ENCODE assay signal across 9 cellular contexts in genomic region chr1:6245869-6246496, GRCh38. TPM values are rescaled to one million over a fixed set of nuclear protein-coding genes. Genes with fewer than 3 reads are reported as not detected.
DNase-seq lines count a peak whose midpoint lies in the region; ATAC-seq lines count a peak whose summit lies in the region.
"Had no signal": no experiment of that assay in that cellular context is flagged by ENCODE, and none has a peak within 500 bp of the region (broad histone marks: within the 10 kb centered on the region; RNA-seq: fewer than 3 reads in every experiment).

No MANE protein-coding gene starts in this region.

- H3K27ac Mint-ChIP-seq in activated T-helper 2 cell treated with anti-CD3 and anti-CD28 coated beads, Interferon-gamma antibody, Interleukin-2, Interleukin-4, amounts not matched to agents 10 μg/mL and 5 μg/mL and 100 μg/mL, durations not matched to agents 14 hours and 24 hours and 36 hours: no peak overlapping the region

- peak; percentile 78 to 80 for DNase-seq in NCI-H524 (lab: John Stamatoyannopoulos, UW)
- DNase-seq in NCI-H524 treated with DMSO at 0.1 percent for 48 hours (lab: John Stamatoyannopoulos, UW): no peak
- peak; percentile 94 for DNase-seq in NCI-H510A (lab: John Stamatoyannopoulos, UW)
- peak; percentile 39 for DNase-seq in activated T-helper 2 cell treated with anti-CD3 and anti-CD28 coated beads, Interferon-gamma antibody, Interleukin-2, Interleukin-4, amounts not matched to agents 10 μg/mL and 5 μg/mL and 100 μg/mL, durations not matched to agents 14 hours and 24 hours and 36 hours (ENCODE audit: low spot score)
- no peak for DNase-seq in COLO829 (ENCODE audit: low spot score)
- DNase-seq in dedifferentiated amniotic fluid mesenchymal stem cell (ENCODE audit: extremely low spot score): no peak

- H3K36me3 ChIP-seq in mesodermal cell (ENCODE audit: control insufficient read depth, insufficient read depth, low read length): no peaks in the 10 kb centered on the region

- H3K4me3 Mint-ChIP-seq in activated T-helper 2 cell treated with anti-CD3 and anti-CD28 coated beads, Interferon-gamma antibody, Interleukin-2, Interleukin-4, amounts not matched to agents 10 μg/mL and 5 μg/mL and 100 μg/mL, durations not matched to agents 14 hours and 24 hours and 36 hours (ENCODE audit: low read depth): peak overlapping the region; percentile 42

- peaks cover 62% of the 10 kb centered on the region for H3K27me3 Mint-ChIP-seq in activated T-helper 2 cell treated with anti-CD3 and anti-CD28 coated beads, Interferon-gamma antibody, Interleukin-2, Interleukin-4, amounts not matched to agents 10 μg/mL and 5 μg/mL and 100 μg/mL, durations not matched to agents 14 hours and 24 hours and 36 hours (ENCODE audit: low read depth)

- peak overlapping the region; percentile 23 for H3K4me3 ChIP-seq in mesodermal cell (ENCODE audit: extremely low read depth, insufficient read depth, low read length, poor library complexity, severe bottlenecking)

- H3K9me3 ChIP-seq in mesodermal cell (ENCODE audit: control insufficient read depth, low read length): no peaks in the 10 kb centered on the region

- ATAC-seq in GM21390 (IDR thresholded peaks at IDR 0.05; ENCODE audit: unreplicated experiment): no peak

- intact Hi-C loops in activated T-helper 2 cell treated with anti-CD3 and anti-CD28 coated beads, Interferon-gamma antibody, Interleukin-2, Interleukin-4, amounts not matched to agents 10 μg/mL and 5 μg/mL and 100 μg/mL, durations not matched to agents 14 hours and 24 hours and 36 hours (cut with micrococcal nuclease): loop anchor here (1.0 to 5.0 kb wide), 4 partner anchors 96 to 193 kb away; partner anchors contain the start of gene ESPN

- 2 to 4% methylated on average over 36 to 46 of the region's 49 CpGs for WGBS in mesodermal cell (ENCODE audit: insufficient coverage in 2 of 2), 2 experiments

- no peaks in the 10 kb centered on the region for H3K36me3 Mint-ChIP-seq in activated T-helper 2 cell treated with anti-CD3 and anti-CD28 coated beads, Interferon-gamma antibody, Interleukin-2, Interleukin-4, amounts not matched to agents 10 μg/mL and 5 μg/mL and 100 μg/mL, durations not matched to agents 14 hours and 24 hours and 36 hours (ENCODE audit: low read depth)
- H3K36me3 Mint-ChIP-seq: memory B cell had no signal

- H3K9me3 Mint-ChIP-seq in activated T-helper 2 cell treated with anti-CD3 and anti-CD28 coated beads, Interferon-gamma antibody, Interleukin-2, Interleukin-4, amounts not matched to agents 10 μg/mL and 5 μg/mL and 100 μg/mL, durations not matched to agents 14 hours and 24 hours and 36 hours: no peaks in the 10 kb centered on the region
- H3K9me3 Mint-ChIP-seq: memory B cell had no signal

- H3K4me1 ChIP-seq in mesodermal cell (ENCODE audit: control insufficient read depth, insufficient read depth, low read length, poor library complexity, severe bottlenecking): no peaks in the 10 kb centered on the region

- no peak overlapping the region for H3K27ac ChIP-seq in mesodermal cell (ENCODE audit: low read depth, low read length, severe bottlenecking)

- peaks cover 7% of the 10 kb centered on the region for H3K4me1 Mint-ChIP-seq in activated T-helper 2 cell treated with anti-CD3 and anti-CD28 coated beads, Interferon-gamma antibody, Interleukin-2, Interleukin-4, amounts not matched to agents 10 μg/mL and 5 μg/mL and 100 μg/mL, durations not matched to agents 14 hours and 24 hours and 36 hours (ENCODE audit: low read depth)

RNA-seq across cellular contexts. Expression of gene HES3, which starts 2.0 kb away (rescaled TPM):
- total RNA-seq in activated T-helper 2 cell treated with anti-CD3 and anti-CD28 coated beads, Interferon-gamma antibody, Interleukin-2, Interleukin-4, amounts not matched to agents 10 μg/mL and 5 μg/mL and 100 μg/mL, durations not matched to agents 14 hours and 24 hours and 36 hours: not detected in 2 replicates
- polyA plus RNA-seq in mesodermal cell (2013, experiment 1 of 2): not detected
- not detected for polyA plus RNA-seq in mesodermal cell (2013, experiment 2 of 2)

RNA-seq across cellular contexts. Expression of gene ICMT, which starts 10.2 kb away (rescaled TPM):
- 60.0 and 62.3 TPM in 2 replicates for total RNA-seq in activated T-helper 2 cell treated with anti-CD3 and anti-CD28 coated beads, Interferon-gamma antibody, Interleukin-2, Interleukin-4, amounts not matched to agents 10 μg/mL and 5 μg/mL and 100 μg/mL, durations not matched to agents 14 hours and 24 hours and 36 hours
- 58.3 TPM for polyA plus RNA-seq in mesodermal cell (2013, experiment 1 of 2)
- 55.5 TPM for polyA plus RNA-seq in mesodermal cell (2013, experiment 2 of 2)

RNA-seq across cellular contexts. Expression of gene GPR153, which starts 14.9 kb away (rescaled TPM):
- total RNA-seq in activated T-helper 2 cell treated with anti-CD3 and anti-CD28 coated beads, Interferon-gamma antibody, Interleukin-2, Interleukin-4, amounts not matched to agents 10 μg/mL and 5 μg/mL and 100 μg/mL, durations not matched to agents 14 hours and 24 hours and 36 hours: 1.5 TPM in 2 replicates
- 7.4 TPM for polyA plus RNA-seq in mesodermal cell (2013, experiment 1 of 2)
- polyA plus RNA-seq in mesodermal cell (2013, experiment 2 of 2): 5.2 TPM

RNA-seq across cellular contexts. Expression of gene RNF207, which starts 40.1 kb away (rescaled TPM):
- total RNA-seq in activated T-helper 2 cell treated with anti-CD3 and anti-CD28 coated beads, Interferon-gamma antibody, Interleukin-2, Interleukin-4, amounts not matched to agents 10 μg/mL and 5 μg/mL and 100 μg/mL, durations not matched to agents 14 hours and 24 hours and 36 hours: 54.4 and 58.4 TPM in 2 replicates
- polyA plus RNA-seq in mesodermal cell (2013, experiment 1 of 2): 2.5 TPM
- polyA plus RNA-seq in mesodermal cell (2013, experiment 2 of 2): 3.8 TPM

RNA-seq across cellular contexts. Expression of gene RPL22, which starts 46.6 kb away (rescaled TPM):
- total RNA-seq in activated T-helper 2 cell treated with anti-CD3 and anti-CD28 coated beads, Interferon-gamma antibody, Interleukin-2, Interleukin-4, amounts not matched to agents 10 μg/mL and 5 μg/mL and 100 μg/mL, durations not matched to agents 14 hours and 24 hours and 36 hours: 473 and 533 TPM in 2 replicates
- polyA plus RNA-seq in mesodermal cell (2013, experiment 1 of 2): 366 TPM
- polyA plus RNA-seq in mesodermal cell (2013, experiment 2 of 2): 378 TPM

Comparison
In these comparisons a context has a peak if more than half of its experiments do, and no peak if none do; other contexts are left out.
1. DNase-seq: peak in NCI-H524 (2 of 2), NCI-H510A (single experiment) and activated T-helper 2 cell treated with anti-CD3 and anti-CD28 coated beads, Interferon-gamma antibody, Interleukin-2, Interleukin-4, amounts not matched to agents 10 μg/mL and 5 μg/mL and 100 μg/mL, durations not matched to agents 14 hours and 24 hours and 36 hours (single experiment); none in NCI-H524 treated with DMSO at 0.1 percent for 48 hours (single experiment), COLO829 (single experiment) and dedifferentiated amniotic fluid mesenchymal stem cell (single experiment).